ENCODE assay signal across 13 cellular contexts in genomic region chr10:6843477-6843876, GRCh38.
DNase-seq lines count a peak whose midpoint lies in the region; ATAC-seq and TF ChIP-seq lines count a peak whose summit lies in the region.
"Had no signal": no experiment of that assay in that cellular context is flagged by ENCODE, and none has a peak within 500 bp of the region (broad histone marks: within the 10 kb centered on the region; RNA-seq: fewer than 3 reads in every experiment).

No MANE protein-coding gene starts in this region.

- H3K9me3 ChIP-seq in OCI-LY1 (ENCODE audit: low read length) (no peaks in the 10 kb centered on the region), T-helper 17 cell (ENCODE audit: control insufficient read depth, low read length, poor library complexity, severe bottlenecking) (no peaks in the 10 kb centered on the region)
- H3K9me3 ChIP-seq: thyroid gland had no signal

- TF ChIP-seq CTCF in GM13977 (IDR thresholded peaks at IDR 0.05; ENCODE audit: extremely low read depth, insufficient read depth, missing control alignments), result peak; percentile 8
- TF ChIP-seq CTCF in OCI-LY1 (IDR thresholded peaks at IDR 0.05; ENCODE audit: low read length), result peak; percentile 29; the same call in 1 of the 2 replicates
- TF ChIP-seq CTCF in foreskin keratinocyte (conservative IDR thresholded peaks at IDR 0.05), result peak; percentile 31

- no peak overlapping the region for H3K27ac Mint-ChIP-seq in T-helper 17 cell
- H3K27ac Mint-ChIP-seq: nephron had no signal

- in situ Hi-C loops in GM13977 (cut with MboI; ENCODE audit: low pct_unique_long_range_greater_than_20kb, low sequenced_read_pairs, unreplicated experiment), result no loop called here

- H3K27me3 Mint-ChIP-seq in T-helper 17 cell, result peaks cover 45% of the 10 kb centered on the region

- no peaks in the 10 kb centered on the region for H3K9me2 ChIP-seq in OCI-LY1 (ENCODE audit: low read depth, low read length)

- H3K4me3 Mint-ChIP-seq in T-helper 17 cell, result no peak overlapping the region
- H3K4me3 Mint-ChIP-seq: nephron had no signal

- no peaks in the 10 kb centered on the region for H3K79me2 ChIP-seq in OCI-LY1 (ENCODE audit: insufficient read depth, low read length)

- H3F3A ChIP-seq in OCI-LY1 (ENCODE audit: insufficient read depth, low read length), result no peaks in the 10 kb centered on the region

- peaks cover 2% of the 10 kb centered on the region for H3K36me3 Mint-ChIP-seq in T-helper 17 cell (ENCODE audit: low read depth)

- H3K4me2 ChIP-seq in OCI-LY1 (ENCODE audit: low read length), result no peak overlapping the region; the same call in 1 of the 2 replicates

- no peaks in the 10 kb centered on the region for H3K36me3 ChIP-seq in OCI-LY1 (ENCODE audit: insufficient read depth, low read length)
- H3K36me3 ChIP-seq: thyroid gland had no signal

- H3K9ac ChIP-seq in OCI-LY1 (ENCODE audit: low read length), result no peak overlapping the region

- peaks cover 5% of the 10 kb centered on the region for H3K4me1 Mint-ChIP-seq in T-helper 17 cell
- H3K4me1 Mint-ChIP-seq: nephron had no signal

- ATAC-seq in foreskin keratinocyte (no peak), T-helper 17 cell (no peak)

- H3K27me3 ChIP-seq in OCI-LY1 (ENCODE audit: insufficient read depth, low read length) (no peaks in the 10 kb centered on the region), foreskin keratinocyte (no peaks in the 10 kb centered on the region)
- H3K27me3 ChIP-seq: thyroid gland had no signal

- H3K4me3 ChIP-seq in OCI-LY1 (ENCODE audit: low read depth, low read length, poor library complexity, severe bottlenecking), result no peak overlapping the region
- H3K4me3 ChIP-seq: thyroid gland had no signal

- peak; percentile 45 for DNase-seq in AML-193 (lab: John Stamatoyannopoulos, UW)
- DNase-seq in GM13977 (ENCODE audit: low spot score), result no peak
- DNase-seq in foreskin keratinocyte, result no peak
- no peak for DNase-seq in DMS153 treated with DMSO at 0.1 percent for 48 hours (lab: John Stamatoyannopoulos, UW; ENCODE audit: unreplicated experiment)
- no peak for DNase-seq in T-helper 17 cell
- DNase-seq in SHP77 treated with DMSO at 0.1 percent for 48 hours (lab: John Stamatoyannopoulos, UW), result no peak
- no peak for DNase-seq in GM19240 (ENCODE audit: insufficient read length, low spot score)
- DNase-seq: activated naive CD4-positive, alpha-beta T cell treated with anti-CD3 and anti-CD28 coated beads, Interleukin-2, amount 50 U/mL, for 16 hours; effector CD4-positive, alpha-beta T cell; NCI-H526 treated with DMSO at 0.1 percent for 48 hours; thyroid gland had no signal

- H3K4me1 ChIP-seq in OCI-LY1 (ENCODE audit: insufficient read depth, low read length, severe bottlenecking) (no peaks in the 10 kb centered on the region), foreskin keratinocyte (no peaks in the 10 kb centered on the region)
- H3K4me1 ChIP-seq: thyroid gland had no signal

- H2AFZ ChIP-seq in OCI-LY1 (ENCODE audit: low read length), result peak overlapping the region; percentile 75; the same call in 1 of the 2 replicates

- H3K27ac ChIP-seq in OCI-LY1 (ENCODE audit: low read depth, low read length, poor library complexity, severe bottlenecking) (no peak overlapping the region), foreskin keratinocyte (no peak overlapping the region)
- H3K27ac ChIP-seq: thyroid gland had no signal

- H4K20me1 ChIP-seq in OCI-LY1 (ENCODE audit: insufficient read depth, low read length), result no peaks in the 10 kb centered on the region

Comparison
In these comparisons a context has a peak if more than half of its experiments do, and no peak if none do; other contexts are left out.
1. DNase-seq: peak in AML-193 (2 of 2); none in GM13977 (single experiment), foreskin keratinocyte (0 of 2), DMS153 treated with DMSO at 0.1 percent for 48 hours (single experiment), T-helper 17 cell (0 of 3), SHP77 treated with DMSO at 0.1 percent for 48 hours (single experiment) and GM19240 (single experiment).
2. Peak in every context shown above with its lines, with median percentiles within 50 percentile points of each other: CTCF ChIP-seq.